Comparison of ENCODE assay signal across 1 cellular context in genomic region chr16:16149710-16150116, GRCh38.
TF ChIP-seq lines count a peak whose summit lies in the region.

No MANE protein-coding gene starts in this region.

TF ChIP-seq in HepG2, 621 proteins besides CTCF, POLR2A, EP300 and RAD21 (continued from another document and continues in another):
- TF ChIP-seq PHF20 (CRISPR knock-in tag; IDR thresholded peaks at IDR 0.05) = peak; percentile 38; the same call in 1 of the 2 replicates
- peak; percentile 92 for TF ChIP-seq HOMEZ (CRISPR knock-in tag; IDR thresholded peaks at IDR 0.05; ENCODE audit: low read depth)
- TF ChIP-seq KLF15 (CRISPR knock-in tag; IDR thresholded peaks at IDR 0.05; ENCODE audit: borderline replicate concordance) = no peak
- TF ChIP-seq ZNF543 (CRISPR knock-in tag; IDR thresholded peaks at IDR 0.05) = peak; percentile 65; the same call in 1 of the 2 replicates
- TF ChIP-seq, protein P1, sequence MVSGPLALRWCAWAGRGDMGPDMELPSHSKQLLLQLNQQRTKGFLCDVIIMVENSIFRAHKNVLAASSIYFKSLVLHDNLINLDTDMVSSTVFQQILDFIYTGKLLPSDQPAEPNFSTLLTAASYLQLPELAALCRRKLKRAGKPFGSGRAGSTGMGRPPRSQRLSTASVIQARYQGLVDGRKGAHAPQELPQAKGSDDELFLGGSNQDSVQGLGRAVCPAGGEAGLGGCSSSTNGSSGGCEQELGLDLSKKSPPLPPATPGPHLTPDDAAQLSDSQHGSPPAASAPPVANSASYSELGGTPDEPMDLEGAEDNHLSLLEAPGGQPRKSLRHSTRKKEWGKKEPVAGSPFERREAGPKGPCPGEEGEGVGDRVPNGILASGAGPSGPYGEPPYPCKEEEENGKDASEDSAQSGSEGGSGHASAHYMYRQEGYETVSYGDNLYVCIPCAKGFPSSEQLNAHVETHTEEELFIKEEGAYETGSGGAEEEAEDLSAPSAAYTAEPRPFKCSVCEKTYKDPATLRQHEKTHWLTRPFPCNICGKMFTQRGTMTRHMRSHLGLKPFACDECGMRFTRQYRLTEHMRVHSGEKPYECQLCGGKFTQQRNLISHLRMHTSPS (CRISPR knock-in tag; IDR thresholded peaks at IDR 0.05; ENCODE audit: low read depth) = peak; percentile 73
- 0 out of 2 replicates have a peak, but pooled peaks have one; percentile 36 for TF ChIP-seq HMG20A (CRISPR knock-in tag; IDR thresholded peaks at IDR 0.05; ENCODE audit: borderline replicate concordance)
- TF ChIP-seq THYN1 (CRISPR knock-in tag; IDR thresholded peaks at IDR 0.05; ENCODE audit: borderline replicate concordance, low read depth) = no peak
- TF ChIP-seq YEATS4 (CRISPR knock-in tag; IDR thresholded peaks at IDR 0.05; ENCODE audit: borderline replicate concordance) = peak; percentile 56; the same call in 1 of the 2 replicates
- no peak for TF ChIP-seq ZNF549 (CRISPR knock-in tag; IDR thresholded peaks at IDR 0.05)
- TF ChIP-seq ZNF124 (CRISPR knock-in tag; IDR thresholded peaks at IDR 0.05) = no peak
- TF ChIP-seq NAIF1 (CRISPR knock-in tag; IDR thresholded peaks at IDR 0.05; ENCODE audit: borderline replicate concordance) = no peak
- no peak; the same call in 1 of the 2 replicates for TF ChIP-seq PAF1 (CRISPR knock-in tag; IDR thresholded peaks at IDR 0.05)
- TF ChIP-seq ZBTB14 (CRISPR knock-in tag; IDR thresholded peaks at IDR 0.05) = no peak
- 0 out of 2 replicates have a peak, but pooled peaks have one; percentile 14 for TF ChIP-seq ZNF777 (CRISPR knock-in tag; IDR thresholded peaks at IDR 0.05)
- TF ChIP-seq PBX2 (CRISPR knock-in tag; IDR thresholded peaks at IDR 0.05) = peak; percentile 73
- no peak for TF ChIP-seq PAWR (CRISPR knock-in tag; IDR thresholded peaks at IDR 0.05; ENCODE audit: borderline replicate concordance)
- TF ChIP-seq NR2F1 (CRISPR knock-in tag; IDR thresholded peaks at IDR 0.05) = no peak
- TF ChIP-seq ZNF468 (CRISPR knock-in tag; IDR thresholded peaks at IDR 0.05) = no peak
- TF ChIP-seq, protein P2, sequence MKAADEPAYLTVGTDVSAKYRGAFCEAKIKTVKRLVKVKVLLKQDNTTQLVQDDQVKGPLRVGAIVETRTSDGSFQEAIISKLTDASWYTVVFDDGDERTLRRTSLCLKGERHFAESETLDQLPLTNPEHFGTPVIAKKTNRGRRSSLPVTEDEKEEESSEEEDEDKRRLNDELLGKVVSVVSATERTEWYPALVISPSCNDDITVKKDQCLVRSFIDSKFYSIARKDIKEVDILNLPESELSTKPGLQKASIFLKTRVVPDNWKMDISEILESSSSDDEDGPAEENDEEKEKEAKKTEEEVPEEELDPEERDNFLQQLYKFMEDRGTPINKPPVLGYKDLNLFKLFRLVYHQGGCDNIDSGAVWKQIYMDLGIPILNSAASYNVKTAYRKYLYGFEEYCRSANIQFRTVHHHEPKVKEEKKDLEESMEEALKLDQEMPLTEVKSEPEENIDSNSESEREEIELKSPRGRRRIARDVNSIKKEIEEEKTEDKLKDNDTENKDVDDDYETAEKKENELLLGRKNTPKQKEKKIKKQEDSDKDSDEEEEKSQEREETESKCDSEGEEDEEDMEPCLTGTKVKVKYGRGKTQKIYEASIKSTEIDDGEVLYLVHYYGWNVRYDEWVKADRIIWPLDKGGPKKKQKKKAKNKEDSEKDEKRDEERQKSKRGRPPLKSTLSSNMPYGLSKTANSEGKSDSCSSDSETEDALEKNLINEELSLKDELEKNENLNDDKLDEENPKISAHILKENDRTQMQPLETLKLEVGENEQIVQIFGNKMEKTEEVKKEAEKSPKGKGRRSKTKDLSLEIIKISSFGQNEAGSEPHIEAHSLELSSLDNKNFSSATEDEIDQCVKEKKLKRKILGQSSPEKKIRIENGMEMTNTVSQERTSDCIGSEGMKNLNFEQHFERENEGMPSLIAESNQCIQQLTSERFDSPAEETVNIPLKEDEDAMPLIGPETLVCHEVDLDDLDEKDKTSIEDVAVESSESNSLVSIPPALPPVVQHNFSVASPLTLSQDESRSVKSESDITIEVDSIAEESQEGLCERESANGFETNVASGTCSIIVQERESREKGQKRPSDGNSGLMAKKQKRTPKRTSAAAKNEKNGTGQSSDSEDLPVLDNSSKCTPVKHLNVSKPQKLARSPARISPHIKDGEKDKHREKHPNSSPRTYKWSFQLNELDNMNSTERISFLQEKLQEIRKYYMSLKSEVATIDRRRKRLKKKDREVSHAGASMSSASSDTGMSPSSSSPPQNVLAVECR (CRISPR knock-in tag; IDR thresholded peaks at IDR 0.05; ENCODE audit: borderline replicate concordance) = peak; percentile 63
- TF ChIP-seq AGO2 (optimal IDR thresholded peaks at IDR 0.05; ENCODE audit: low read depth, low read length) = no peak
- TF ChIP-seq TCF7 (IDR thresholded peaks at IDR 0.05; ENCODE audit: low read depth) = no peak
- TF ChIP-seq, protein P3, sequence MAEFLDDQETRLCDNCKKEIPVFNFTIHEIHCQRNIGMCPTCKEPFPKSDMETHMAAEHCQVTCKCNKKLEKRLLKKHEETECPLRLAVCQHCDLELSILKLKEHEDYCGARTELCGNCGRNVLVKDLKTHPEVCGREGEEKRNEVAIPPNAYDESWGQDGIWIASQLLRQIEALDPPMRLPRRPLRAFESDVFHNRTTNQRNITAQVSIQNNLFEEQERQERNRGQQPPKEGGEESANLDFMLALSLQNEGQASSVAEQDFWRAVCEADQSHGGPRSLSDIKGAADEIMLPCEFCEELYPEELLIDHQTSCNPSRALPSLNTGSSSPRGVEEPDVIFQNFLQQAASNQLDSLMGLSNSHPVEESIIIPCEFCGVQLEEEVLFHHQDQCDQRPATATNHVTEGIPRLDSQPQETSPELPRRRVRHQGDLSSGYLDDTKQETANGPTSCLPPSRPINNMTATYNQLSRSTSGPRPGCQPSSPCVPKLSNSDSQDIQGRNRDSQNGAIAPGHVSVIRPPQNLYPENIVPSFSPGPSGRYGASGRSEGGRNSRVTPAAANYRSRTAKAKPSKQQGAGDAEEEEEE (CRISPR knock-in tag; IDR thresholded peaks at IDR 0.05; ENCODE audit: borderline replicate concordance) = peak; percentile 66; the same call in 1 of the 2 replicates
- no peak for TF ChIP-seq HBP1 (CRISPR knock-in tag; IDR thresholded peaks at IDR 0.05; ENCODE audit: low read depth)
- no peak for TF ChIP-seq SNAI1 (CRISPR knock-in tag; IDR thresholded peaks at IDR 0.05; ENCODE audit: borderline replicate concordance)
- TF ChIP-seq MXD1 (CRISPR knock-in tag; IDR thresholded peaks at IDR 0.05) = no peak
- TF ChIP-seq POLR2AphosphoS5 (IDR thresholded peaks at IDR 0.05; ENCODE audit: low read depth, low read length) = peak; percentile 29; the same call in 1 of the 2 replicates
- peak; percentile 69; the same call in 1 of the 2 replicates for TF ChIP-seq IRF2 (CRISPR knock-in tag; IDR thresholded peaks at IDR 0.05)
- no peak for TF ChIP-seq ZNF776 (CRISPR knock-in tag; IDR thresholded peaks at IDR 0.05)
- TF ChIP-seq, protein P4, sequence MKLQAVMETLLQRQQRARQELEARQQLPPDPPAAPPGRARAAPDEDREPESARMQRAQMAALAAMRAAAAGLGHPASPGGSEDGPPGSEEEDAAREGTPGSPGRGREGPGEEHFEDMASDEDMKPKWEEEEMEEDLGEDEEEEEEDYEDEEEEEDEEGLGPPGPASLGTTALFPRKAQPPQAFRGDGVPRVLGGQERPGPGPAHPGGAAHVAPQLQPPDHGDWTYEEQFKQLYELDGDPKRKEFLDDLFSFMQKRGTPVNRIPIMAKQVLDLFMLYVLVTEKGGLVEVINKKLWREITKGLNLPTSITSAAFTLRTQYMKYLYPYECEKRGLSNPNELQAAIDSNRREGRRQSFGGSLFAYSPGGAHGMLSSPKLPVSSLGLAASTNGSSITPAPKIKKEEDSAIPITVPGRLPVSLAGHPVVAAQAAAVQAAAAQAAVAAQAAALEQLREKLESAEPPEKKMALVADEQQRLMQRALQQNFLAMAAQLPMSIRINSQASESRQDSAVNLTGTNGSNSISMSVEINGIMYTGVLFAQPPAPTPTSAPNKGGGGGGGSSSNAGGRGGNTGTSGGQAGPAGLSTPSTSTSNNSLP (IDR thresholded peaks at IDR 0.05; ENCODE audit: low read depth, low read length) = no peak
- no peak for TF ChIP-seq HOXA9 (CRISPR knock-in tag; IDR thresholded peaks at IDR 0.05; ENCODE audit: borderline replicate concordance)
- TF ChIP-seq SNAPC2 (CRISPR knock-in tag; IDR thresholded peaks at IDR 0.05) = 0 out of 2 replicates have a peak, but pooled peaks have one; percentile 67
- TF ChIP-seq ZNF17 (CRISPR knock-in tag; IDR thresholded peaks at IDR 0.05) = no peak
- TF ChIP-seq IKZF4 (CRISPR knock-in tag; IDR thresholded peaks at IDR 0.05; ENCODE audit: borderline replicate concordance, low read depth, not compliant biosample characterization) = peak; percentile 31
- 0 out of 2 replicates have a peak, but pooled peaks have one; percentile 18 for TF ChIP-seq IRF1 (CRISPR knock-in tag; IDR thresholded peaks at IDR 0.05; ENCODE audit: low read depth)
- no peak for TF ChIP-seq ZNF772 (CRISPR knock-in tag; IDR thresholded peaks at IDR 0.05)
- peak; percentile 83 for TF ChIP-seq KLF12 (CRISPR knock-in tag; IDR thresholded peaks at IDR 0.05; ENCODE audit: borderline replicate concordance)
- no peak for TF ChIP-seq ZNF383 (CRISPR knock-in tag; IDR thresholded peaks at IDR 0.05; ENCODE audit: borderline replicate concordance)
- TF ChIP-seq ZNF644 (CRISPR knock-in tag; IDR thresholded peaks at IDR 0.05; ENCODE audit: low read depth) = no peak; the same call in 1 of the 2 replicates
- no peak for TF ChIP-seq ZFP62 (CRISPR knock-in tag; IDR thresholded peaks at IDR 0.05)
- TF ChIP-seq THAP11 (CRISPR knock-in tag; IDR thresholded peaks at IDR 0.05) = 0 out of 2 replicates have a peak, but pooled peaks have one; percentile 31
- peak; percentile 27; the same call in 1 of the 2 replicates for TF ChIP-seq DPF2 (CRISPR knock-in tag; IDR thresholded peaks at IDR 0.05; ENCODE audit: borderline replicate concordance, low read depth)
- no peak for TF ChIP-seq SP140L (CRISPR knock-in tag; IDR thresholded peaks at IDR 0.05; ENCODE audit: borderline replicate concordance)
- TF ChIP-seq SUZ12 (IDR thresholded peaks at IDR 0.05; ENCODE audit: low read depth, low read length) = no peak
